Comparison of ENCODE assay signal across 8 cellular contexts in genomic region chr19:48393559-48394330, GRCh38. TPM values are rescaled to one million over a fixed set of nuclear protein-coding genes. Genes with fewer than 3 reads are reported as not detected.
DNase-seq lines count a peak whose midpoint lies in the region; ATAC-seq, FAIRE-seq and TF ChIP-seq lines count a peak whose summit lies in the region.

Gene GRIN2D (plus strand): TSS chr19:48393668. CDS start chr19:48398393, 4,725 bp downstream.

- H3K23ac ChIP-seq in IMR-90 (ENCODE audit: low read depth, low read length), result no peak within 1 kb of the TSS

- peak within 1 kb of the TSS; percentile 79 for H2AFZ ChIP-seq in IMR-90 (replicated peaks; ENCODE audit: low read length, poor library complexity)

- H3K27ac ChIP-seq in IMR-90 (ENCODE audit: insufficient read depth, low read length) (no peak within 1 kb of the TSS), mesodermal cell (ENCODE audit: low read depth, low read length, severe bottlenecking) (peak within 1 kb of the TSS; percentile 66)

- peak within 1 kb of the TSS; percentile 54 for H3K27ac Mint-ChIP-seq in activated naive CD8-positive, alpha-beta T cell treated with anti-CD3 and anti-CD28 coated beads, Interleukin-2, amount 10 ng/mL, durations not matched to agents 7 days and 5 days

- no peak within 1 kb of the TSS for H2BK5ac ChIP-seq in IMR-90 (ENCODE audit: low read depth, low read length, poor library complexity, severe bottlenecking)

- POLR2A ChIA-PET in IMR-90 (lab: Charles Lee; ENCODE audit: unreplicated experiment), result interaction anchor here (0.6 kb wide), 1 partner anchor 10 kb away, joined by 3 read pairs; no protein-coding TSS in a partner anchor
- POLR2A ChIA-PET in activated naive CD8-positive, alpha-beta T cell treated with anti-CD3 and anti-CD28 coated beads, Interleukin-2, amount 10 ng/mL, durations not matched to agents 7 days and 5 days (lab: Charles Lee), result interaction anchor here (0.6 to 1.1 kb wide), 3 partner anchors 30 to 614 kb away, joined by 3 to 4 read pairs (median 3); partner anchors contain the start of genes SYNGR4 and TMEM143

- H2AK9ac ChIP-seq in IMR-90 (replicated peaks; ENCODE audit: low read depth, low read length, poor library complexity), result peak within 1 kb of the TSS; percentile 89

- no peak within 1 kb of the TSS for H3K18ac ChIP-seq in IMR-90 (ENCODE audit: low read depth, low read length)

- CTCF ChIA-PET in IMR-90 (lab: Yijun Ruan, JAX), result no interaction called here

- no peak within 1 kb of the TSS; a peak in 1 of 4 replicates for H4K8ac ChIP-seq in IMR-90 (ENCODE audit: low read depth in 2 of 2, low read length in 2 of 2)

- H3K4me3 Mint-ChIP-seq in activated naive CD8-positive, alpha-beta T cell treated with anti-CD3 and anti-CD28 coated beads, Interleukin-2, amount 10 ng/mL, durations not matched to agents 7 days and 5 days, result peak within 1 kb of the TSS; percentile 26

- no peak within 1 kb of the TSS for H2BK20ac ChIP-seq in IMR-90 (ENCODE audit: low read depth, low read length)

- H3K4me1 ChIP-seq in IMR-90 (ENCODE audit: control insufficient read depth, insufficient read depth, low read length), result peaks cover 7% of the 10 kb centered on the region; the same call in 1 of the 2 replicates
- peaks cover 30% of the 10 kb centered on the region for H3K4me1 ChIP-seq in mesodermal cell (ENCODE audit: control insufficient read depth, insufficient read depth, low read length, poor library complexity, severe bottlenecking)

- H2AK5ac ChIP-seq in IMR-90 (ENCODE audit: low read depth, low read length), result 0 out of 2 replicates have a peak within 1 kb of the TSS, but pooled peaks have one; percentile 14

- H3K4ac ChIP-seq in IMR-90 (ENCODE audit: low read depth, low read length), result no peak within 1 kb of the TSS

- peak within 1 kb of the TSS; percentile 64; the same call in 1 of the 2 replicates for H3K4me2 ChIP-seq in IMR-90 (ENCODE audit: low read depth, low read length)

- in situ Hi-C loops in IMR-90 (cut with MboI; ENCODE audit: low sequenced_read_pairs), result no loop called here

- no peak within 1 kb of the TSS for H2BK120ac ChIP-seq in IMR-90 (ENCODE audit: low read depth, low read length)

- TF ChIP-seq RAD21 in IMR-90 (IDR thresholded peaks at IDR 0.05; ENCODE audit: low read length), result no peak

- peaks cover 6% of the 10 kb centered on the region; the same call in 1 of the 2 replicates for H3K9me1 ChIP-seq in IMR-90 (ENCODE audit: insufficient read depth, low read length)

- H3K9me3 Mint-ChIP-seq in activated naive CD8-positive, alpha-beta T cell treated with anti-CD3 and anti-CD28 coated beads, Interleukin-2, amount 10 ng/mL, durations not matched to agents 7 days and 5 days, result no peaks in the 10 kb centered on the region

- TF ChIP-seq CTCF in IMR-90 (conservative IDR thresholded peaks at IDR 0.05; ENCODE audit: low read depth, low read length), result 0 out of 2 replicates have a peak, but pooled peaks have one; percentile 23

- no peak within 1 kb of the TSS for H4K5ac ChIP-seq in IMR-90 (ENCODE audit: low read depth, low read length)

- DNase-seq in COR-L47 (lab: John Stamatoyannopoulos, UW), result peak; percentile 18
- DNase-seq in IMR-90, result peak; percentile 33
- DNase-seq in activated naive CD8-positive, alpha-beta T cell treated with anti-CD3 and anti-CD28 coated beads, Interleukin-2, amount 10 ng/mL, durations not matched to agents 7 days and 5 days, result peak; percentile 56
- DNase-seq in Ammon's horn (ENCODE audit: low spot score), result no peak
- no peak for DNase-seq in NCI-H2107 treated with DMSO at 0.1 percent for 48 hours (lab: John Stamatoyannopoulos, UW; ENCODE audit: unreplicated experiment)
- DNase-seq in GM12892 (ENCODE audit: insufficient read length), result no peak
- no peak for DNase-seq in dedifferentiated amniotic fluid mesenchymal stem cell (ENCODE audit: extremely low spot score)

- H4K91ac ChIP-seq in IMR-90 (ENCODE audit: insufficient read depth, low read depth, low read length), result no peak within 1 kb of the TSS

- no peaks in the 10 kb centered on the region for H3K9me3 ChIP-seq in IMR-90 (ENCODE audit: control insufficient read depth, insufficient read depth, low read length)
- no peaks in the 10 kb centered on the region for H3K9me3 ChIP-seq in mesodermal cell (ENCODE audit: control insufficient read depth, low read length)

- no peak within 1 kb of the TSS for H2BK15ac ChIP-seq in IMR-90 (ENCODE audit: low read depth, low read length)

- dilution Hi-C loops in IMR-90 (cut with HindIII; ENCODE audit: low sequenced_read_pairs, unreplicated experiment), result no loop called here

- peaks cover 9% of the 10 kb centered on the region for H4K20me1 ChIP-seq in IMR-90 (ENCODE audit: insufficient read depth, low read length)

- H3K56ac ChIP-seq in IMR-90 (ENCODE audit: extremely low read depth, insufficient read depth, low read length), result no peak within 1 kb of the TSS; the same call in 1 of the 2 replicates

- H3K27me3 ChIP-seq in IMR-90 (ENCODE audit: control insufficient read depth, insufficient read depth, low read length), result peaks cover 54% of the 10 kb centered on the region

- H3K9ac ChIP-seq in IMR-90 (ENCODE audit: low read depth, low read length), result no peak within 1 kb of the TSS

- no TSS peak for BruUV-seq in IMR-90 (replicated peaks; lab: Mats Ljungman, UMichigan)

- 4% methylated on average over 9 of the region's 40 CpGs; no CpG with 5 or more reads in 1 of the 2 experiments for WGBS in IMR-90 (ENCODE audit: extremely low coverage in 2 of 2, insufficient read length in 1 of 2), 2 experiments
- 8 to 9% methylated on average over 23 to 29 of the region's 40 CpGs for WGBS in mesodermal cell (ENCODE audit: insufficient coverage in 2 of 2), 2 experiments

- peak; percentile 2; the same call in 1 of the 2 replicates for ATAC-seq in IMR-90 (ENCODE audit: low read depth)
- no peak for ATAC-seq in activated naive CD8-positive, alpha-beta T cell treated with anti-CD3 and anti-CD28 coated beads, Interleukin-2, amount 10 ng/mL, durations not matched to agents 7 days and 5 days (ENCODE audit: low read depth)

- H3K4me1 Mint-ChIP-seq in activated naive CD8-positive, alpha-beta T cell treated with anti-CD3 and anti-CD28 coated beads, Interleukin-2, amount 10 ng/mL, durations not matched to agents 7 days and 5 days, result peaks cover 23% of the 10 kb centered on the region

- no peak within 1 kb of the TSS for H3K14ac ChIP-seq in IMR-90 (replicated peaks; ENCODE audit: low read depth, low read length)

- H3K79me1 ChIP-seq in IMR-90 (ENCODE audit: low read depth in 1 of 2, low read length in 2 of 2), result peaks cover 0 to 19% of the 10 kb centered on the region in 2 experiments

- TF ChIP-seq POLR2A in IMR-90 (IDR thresholded peaks at IDR 0.05; ENCODE audit: low read depth, low read length), result no peak
- no peak for TF ChIP-seq POLR2A in GM12892 (IDR thresholded peaks at IDR 0.05; ENCODE audit: low read depth, low read length)

- no peak for FAIRE-seq in GM12892 (lab: Jason Lieb, UNC)

- intact Hi-C loops in IMR-90 (cut with micrococcal nuclease), result loop anchor here (10.0 kb wide), 1 partner anchor 69 kb away; the partner anchor contains the start of gene EMP3

- H3K4me3 ChIP-seq in IMR-90 (ENCODE audit: insufficient read depth, low read depth, low read length) (peak within 1 kb of the TSS; percentile 12; the same call in 1 of the 2 replicates), mesodermal cell (ENCODE audit: extremely low read depth, insufficient read depth, low read length, poor library complexity, severe bottlenecking) (peak within 1 kb of the TSS; percentile 50)

- H3K27me3 Mint-ChIP-seq in activated naive CD8-positive, alpha-beta T cell treated with anti-CD3 and anti-CD28 coated beads, Interleukin-2, amount 10 ng/mL, durations not matched to agents 7 days and 5 days, result peaks cover 53% of the 10 kb centered on the region

- H3K36me3 ChIP-seq in IMR-90 (ENCODE audit: control insufficient read depth, insufficient read depth, low read length), result peaks cover 5% of the 10 kb centered on the region
- H3K36me3 ChIP-seq in mesodermal cell (ENCODE audit: control insufficient read depth, insufficient read depth, low read length), result peaks cover 8% of the 10 kb centered on the region

- peaks cover 5% of the 10 kb centered on the region for H3K36me3 Mint-ChIP-seq in activated naive CD8-positive, alpha-beta T cell treated with anti-CD3 and anti-CD28 coated beads, Interleukin-2, amount 10 ng/mL, durations not matched to agents 7 days and 5 days

TF ChIP-seq in IMR-90, 13 proteins besides CTCF, POLR2A, EP300 and RAD21 (continues in another document):
- no peak for TF ChIP-seq SMC3 (IDR thresholded peaks at IDR 0.05; ENCODE audit: low read depth, low read length)
- no peak for TF ChIP-seq MAFK (IDR thresholded peaks at IDR 0.05; ENCODE audit: low read depth, low read length)
- no peak for TF ChIP-seq USF2 (IDR thresholded peaks at IDR 0.05; ENCODE audit: low read depth, low read length)
- no peak for TF ChIP-seq FOS (IDR thresholded peaks at IDR 0.05; ENCODE audit: low read depth, low read length)
- TF ChIP-seq RFX5 (IDR thresholded peaks at IDR 0.05; ENCODE audit: low read depth, low read length), result no peak
- TF ChIP-seq ELK1 (IDR thresholded peaks at IDR 0.05; ENCODE audit: borderline replicate concordance, low read depth, low read length), result no peak
- TF ChIP-seq NFE2L2 (IDR thresholded peaks at IDR 0.05; ENCODE audit: low read depth, low read length), result no peak

RNA-seq across cellular contexts. Expression of gene GRIN2D, which starts in this region (rescaled TPM):
- total RNA-seq in IMR-90 (2012; rRNA removed), result under 0.01 TPM in 2 replicates
- polyA plus RNA-seq in IMR-90 (2012; rRNA removed), result 0.23 and 0.24 TPM in 2 replicates
- polyA plus RNA-seq in IMR-90 (2012; cell fraction: cytosol; rRNA removed), result 0.16 and 0.30 TPM in 2 replicates
- polyA plus RNA-seq in IMR-90 (2012; cell fraction: nucleus; rRNA removed; ENCODE audit: low replicate concordance), result 0.30 and 0.69 TPM in 2 replicates
- under 1 TPM; 0.14 to 0.17 TPM for total RNA-seq in activated naive CD8-positive, alpha-beta T cell treated with anti-CD3 and anti-CD28 coated beads, Interleukin-2, amount 10 ng/mL, durations not matched to agents 7 days and 5 days
- polyA plus RNA-seq in mesodermal cell (2013, experiment 1 of 2), result 6.8 TPM
- polyA plus RNA-seq in mesodermal cell (2013, experiment 2 of 2), result 4.9 TPM
- polyA plus RNA-seq in GM12892 (2012; ENCODE audit: missing spikeins), result 0.08 TPM

Comparison
In these comparisons a context has a peak if more than half of its experiments do, and no peak if none do; other contexts are left out.
1. Peak in DNase-seq, ATAC-seq, H3K4me3 ChIP-seq and H3K4me2 ChIP-seq in IMR-90; RNA of the gene not detected or under 1 TPM.
2. Peak in DNase-seq in activated naive CD8-positive, alpha-beta T cell treated with anti-CD3 and anti-CD28 coated beads, Interleukin-2, amount 10 ng/mL, durations not matched to agents 7 days and 5 days; RNA of the gene not detected or under 1 TPM.